8 cellular contexts compared by ENCODE assay signal in genomic region chr19:11481777-11482383, GRCh38. TPM values are rescaled to one million over a fixed set of nuclear protein-coding genes. Genes with fewer than 3 reads are reported as not detected.
DNase-seq lines count a peak whose midpoint lies in the region; ATAC-seq and TF ChIP-seq lines count a peak whose summit lies in the region.

No MANE protein-coding gene starts in this region.

- no peak overlapping the region for H4K91ac ChIP-seq in neuronal stem cell (ENCODE audit: low read depth, low read length, poor library complexity)

- POLR2A ChIA-PET in Panc1 (lab: Charles Lee) = no interaction called here

- WGBS in neuronal stem cell (ENCODE audit: extremely low coverage in 2 of 2, insufficient read length in 2 of 2, insufficient replicate concordance in 1 of 2), 2 donors = no CpG with 5 or more reads among the region's 45 CpGs
- 10% methylated on average over 8 of the region's 45 CpGs for WGBS in suprapubic skin

- TF ChIP-seq CTCF in Panc1 (IDR thresholded peaks at IDR 0.05) (no peak), fibroblast of villous mesenchyme (IDR thresholded peaks at IDR 0.05; ENCODE audit: insufficient read depth, low read depth, low read length) (no peak), suprapubic skin (IDR thresholded peaks at IDR 0.05) (no peak)

- no peak overlapping the region for H2BK5ac ChIP-seq in neuronal stem cell (ENCODE audit: low read length)

- no peaks in the 10 kb centered on the region for H3K9me3 Mint-ChIP-seq in activated T-cell treated with anti-CD3 and anti-CD28 coated beads, Interleukin-2, amount 50 U/mL, for 72 hours

- H3K9me3 ChIP-seq in Panc1 (ENCODE audit: control insufficient read depth, insufficient read depth, low read depth, low read length) (no peaks in the 10 kb centered on the region), neuronal stem cell (replicated peaks in 1 of 2; ENCODE audit: control insufficient read depth in 2 of 2, insufficient read depth in 1 of 2, low read depth in 1 of 2, low read length in 2 of 2) (peaks cover 0 to 4% of the 10 kb centered on the region in 2 donors), suprapubic skin (no peaks in the 10 kb centered on the region)

- H3K79me1 ChIP-seq in neuronal stem cell (ENCODE audit: low read depth, low read length) = no peaks in the 10 kb centered on the region

- peak overlapping the region; percentile 83 for H3K23ac ChIP-seq in neuronal stem cell (ENCODE audit: low read depth, low read length, poor library complexity)

- intact Hi-C loops in Panc1 (cut with micrococcal nuclease; ENCODE audit: unreplicated experiment) = no loop called here

- H4K8ac ChIP-seq in neuronal stem cell (ENCODE audit: low read depth, low read length) = no peak overlapping the region

- peaks cover 25% of the 10 kb centered on the region for H3K4me1 Mint-ChIP-seq in activated T-cell treated with anti-CD3 and anti-CD28 coated beads, Interleukin-2, amount 50 U/mL, for 72 hours (ENCODE audit: low read depth)

- peaks cover 1% of the 10 kb centered on the region in 2 donors for H3K36me3 Mint-ChIP-seq in activated T-cell treated with anti-CD3 and anti-CD28 coated beads, Interleukin-2, amount 50 U/mL, for 72 hours (ENCODE audit: insufficient read depth in 2 of 2)

- H3K4me2 ChIP-seq in neuronal stem cell (ENCODE audit: insufficient read depth, low read length, poor library complexity, severe bottlenecking) = peak overlapping the region; percentile 65

- no peak overlapping the region for H2AK5ac ChIP-seq in neuronal stem cell (ENCODE audit: low read depth, low read length)

- TF ChIP-seq RAD21 in Ishikawa (IDR thresholded peaks at IDR 0.05; ENCODE audit: low read depth) = no peak

- H3K4me3 ChIP-seq in Panc1 (ENCODE audit: low read depth in 2 of 2, low read length in 2 of 2) = peak overlapping the region; percentile 51 to 58
- peak overlapping the region; percentile 48 for H3K4me3 ChIP-seq in fibroblast of villous mesenchyme (ENCODE audit: low read depth, low read length)
- H3K4me3 ChIP-seq in neuronal stem cell (ENCODE audit: low read length in 2 of 2) = peak overlapping the region; percentile 42 to 45
- H3K4me3 ChIP-seq in suprapubic skin = peak overlapping the region; percentile 37

- peaks cover 24% of the 10 kb centered on the region for H3K27me3 Mint-ChIP-seq in activated T-cell treated with anti-CD3 and anti-CD28 coated beads, Interleukin-2, amount 50 U/mL, for 72 hours (ENCODE audit: low read depth)

- H3K14ac ChIP-seq in neuronal stem cell (ENCODE audit: low read length) = peak overlapping the region; percentile 6

- H3K27me3 ChIP-seq in Panc1 (ENCODE audit: control insufficient read depth, insufficient read depth, low read length) (no peaks in the 10 kb centered on the region), neuronal stem cell (ENCODE audit: control insufficient read depth in 3 of 3, insufficient read depth in 3 of 3, low read depth in 1 of 3, low read length in 3 of 3) (peaks cover 0 to 41% (median 16%) of the 10 kb centered on the region in 3 experiments), suprapubic skin (peaks cover 48% of the 10 kb centered on the region)

- peak overlapping the region; percentile 90 for H3K18ac ChIP-seq in neuronal stem cell (ENCODE audit: low read length)

- BruUV-seq in Panc1 (replicated peaks; lab: Mats Ljungman, UMichigan) = no TSS peak

- CTCF ChIA-PET in Panc1 (lab: Charles Lee) = interaction anchor here (0.8 to 1.3 kb wide), 3 partner anchors 99 to 107 kb away, joined by 5 to 10 read pairs (median 5); partner anchors contain the start of gene SWSAP1

- H3K36me3 ChIP-seq in Panc1 (ENCODE audit: control insufficient read depth, insufficient read depth, low read length) (no peaks in the 10 kb centered on the region), neuronal stem cell (replicated peaks in 1 of 2; ENCODE audit: control insufficient read depth in 2 of 2, insufficient read depth in 2 of 2, low read length in 2 of 2) (peaks cover 1 to 27% of the 10 kb centered on the region in 2 donors), suprapubic skin (peaks cover 16% of the 10 kb centered on the region)

- peak overlapping the region; percentile 91 for H2AFZ ChIP-seq in neuronal stem cell (ENCODE audit: low read length)

- H3K27ac ChIP-seq in Panc1 (ENCODE audit: low read length) (peak overlapping the region; percentile 51; the same call in 1 of the 2 replicates), neuronal stem cell (replicated peaks; ENCODE audit: low read length) (no peak overlapping the region), suprapubic skin (no peak overlapping the region)

- DNase-seq in COR-L47 (lab: John Stamatoyannopoulos, UW) (peak; percentile 97), Panc1 (ENCODE audit: low read depth, low spot score) (peak; percentile 53), fibroblast of villous mesenchyme (ENCODE audit: low read depth) (peak; percentile 86), neuronal stem cell (ENCODE audit: low spot score) (peak; percentile 63), suprapubic skin (ENCODE audit: low spot score in 2 of 2) (peak in 1 of 2 donors; percentile 73)
- peak; percentile 85 to 91 for DNase-seq in activated T-cell treated with anti-CD3 and anti-CD28 coated beads, Interleukin-2, amount 50 U/mL, for 72 hours

- ATAC-seq in GM21447 (IDR thresholded peaks at IDR 0.05; ENCODE audit: unreplicated experiment) = peak; percentile 62
- peak; percentile 94 for ATAC-seq in Panc1
- peak; percentile 87 to 88 for ATAC-seq in activated T-cell treated with anti-CD3 and anti-CD28 coated beads, Interleukin-2, amount 50 U/mL, for 72 hours (replicated peaks in 1 of 2)

- no peak overlapping the region for H2BK12ac ChIP-seq in neuronal stem cell (ENCODE audit: low read length)

- in situ Hi-C loops in Panc1 (cut with HindIII; ENCODE audit: low pct_unique_long_range_greater_than_20kb, low sequenced_read_pairs) = no loop called here

- H3K4ac ChIP-seq in neuronal stem cell (ENCODE audit: low read length) = no peak overlapping the region

- H3K27ac Mint-ChIP-seq in activated T-cell treated with anti-CD3 and anti-CD28 coated beads, Interleukin-2, amount 50 U/mL, for 72 hours = no peak overlapping the region

- TF ChIP-seq EP300 in Ishikawa (IDR thresholded peaks at IDR 0.05; ENCODE audit: borderline replicate concordance) = no peak
- TF ChIP-seq EP300 in suprapubic skin (IDR thresholded peaks at IDR 0.05) = no peak

- no peak overlapping the region for H2BK120ac ChIP-seq in neuronal stem cell (ENCODE audit: low read depth, low read length)

- H2BK15ac ChIP-seq in neuronal stem cell (ENCODE audit: low read length) = peak overlapping the region; percentile 33

- H3K4me1 ChIP-seq in Panc1 (ENCODE audit: control insufficient read depth, insufficient read depth, low read length) (no peaks in the 10 kb centered on the region), neuronal stem cell (ENCODE audit: control insufficient read depth in 2 of 2, insufficient read depth in 1 of 2, low read depth in 1 of 2, low read length in 2 of 2) (peaks cover 0 to 5% of the 10 kb centered on the region in 2 donors), suprapubic skin (peaks cover 44% of the 10 kb centered on the region)

- TF ChIP-seq POLR2A in suprapubic skin (IDR thresholded peaks at IDR 0.05) = no peak

- H3K4me3 Mint-ChIP-seq in activated T-cell treated with anti-CD3 and anti-CD28 coated beads, Interleukin-2, amount 50 U/mL, for 72 hours = peak overlapping the region; percentile 84 to 91

- peak overlapping the region; percentile 44 for H3K9ac ChIP-seq in neuronal stem cell (ENCODE audit: low read depth, low read length, poor library complexity)

TF ChIP-seq in Ishikawa, 13 proteins besides CTCF, POLR2A, EP300 and RAD21 (continues in another document):
- no peak for TF ChIP-seq NFIC (IDR thresholded peaks at IDR 0.05)
- no peak; the same call in 1 of the 2 replicates for TF ChIP-seq ZBTB7A (IDR thresholded peaks at IDR 0.05; ENCODE audit: low read depth)
- no peak for TF ChIP-seq CEBPB (IDR thresholded peaks at IDR 0.05)
- no peak for TF ChIP-seq EGR1 (IDR thresholded peaks at IDR 0.05)
- no peak; the same call in 1 of the 2 replicates for TF ChIP-seq TEAD4 (IDR thresholded peaks at IDR 0.05)

RNA-seq across cellular contexts. Expression of gene ELAVL3, which starts 1.0 kb away (rescaled TPM):
- total RNA-seq in Panc1 (2021; ENCODE audit: unreplicated experiment) (not detected), fibroblast of villous mesenchyme (not detected in 2 replicates), suprapubic skin (not detected)
- not detected for polyA plus RNA-seq in Panc1 (2012; ENCODE audit: insufficient read length)
- total RNA-seq in activated T-cell treated with anti-CD3 and anti-CD28 coated beads, Interleukin-2, amount 50 U/mL, for 72 hours = under 1 TPM in 1 of 2 donors, not detected in 1; 0.48 TPM
- polyA plus RNA-seq in neuronal stem cell (2013, experiment 1 of 2) = 0.98 TPM
- polyA plus RNA-seq in neuronal stem cell (2013, experiment 2 of 2) = 0.86 TPM

RNA-seq across cellular contexts. Expression of gene ZNF653, which starts 23.8 kb away (rescaled TPM):
- total RNA-seq in Panc1 (2021; ENCODE audit: unreplicated experiment) (10.4 TPM), fibroblast of villous mesenchyme (3.9 and 4.7 TPM in 2 replicates), suprapubic skin (10 to 100 TPM; 10.1 to 19.1 (median 11.8) TPM)
- polyA plus RNA-seq in Panc1 (2012; ENCODE audit: insufficient read length) = 15.8 TPM
- total RNA-seq in activated T-cell treated with anti-CD3 and anti-CD28 coated beads, Interleukin-2, amount 50 U/mL, for 72 hours = 10 to 100 TPM; 10.5 to 12.3 TPM
- polyA plus RNA-seq in neuronal stem cell (2013, experiment 1 of 2) = 8.3 TPM
- polyA plus RNA-seq in neuronal stem cell (2013, experiment 2 of 2) = 7.7 TPM

RNA-seq across cellular contexts. Expression of gene PRKCSH, which starts 46.4 kb away (rescaled TPM):
- total RNA-seq in Panc1 (2021; ENCODE audit: unreplicated experiment) = 399 TPM
- 413 TPM for polyA plus RNA-seq in Panc1 (2012; ENCODE audit: insufficient read length)
- 100 to 1,000 TPM; 253 to 266 TPM for total RNA-seq in activated T-cell treated with anti-CD3 and anti-CD28 coated beads, Interleukin-2, amount 50 U/mL, for 72 hours
- 85.5 and 93.1 TPM in 2 replicates for total RNA-seq in fibroblast of villous mesenchyme
- polyA plus RNA-seq in neuronal stem cell (2013, experiment 1 of 2) = 199 TPM
- polyA plus RNA-seq in neuronal stem cell (2013, experiment 2 of 2) = 201 TPM
- 100 to 1,000 TPM; 119 to 164 (median 124) TPM for total RNA-seq in suprapubic skin

RNA-seq across cellular contexts. Expression of gene ODAD3, which starts 47.0 kb away (rescaled TPM):
- 1.9 TPM for total RNA-seq in Panc1 (2021; ENCODE audit: unreplicated experiment)
- polyA plus RNA-seq in Panc1 (2012; ENCODE audit: insufficient read length) = 2.9 TPM
- total RNA-seq in activated T-cell treated with anti-CD3 and anti-CD28 coated beads, Interleukin-2, amount 50 U/mL, for 72 hours = under 1 TPM; 0.16 to 0.50 TPM
- total RNA-seq in fibroblast of villous mesenchyme = under 0.01 and 0.43 TPM in 2 replicates
- 0.91 TPM for polyA plus RNA-seq in neuronal stem cell (2013, experiment 1 of 2)
- polyA plus RNA-seq in neuronal stem cell (2013, experiment 2 of 2) = 1.2 TPM
- 1 to 10 TPM in 1 of 4 donors, under 1 TPM in 2, not detected in 1; 0.23 to 1.0 (median 0.48) TPM for total RNA-seq in suprapubic skin

RNA-seq across cellular contexts. Expression of gene ECSIT, which starts 47.1 kb away (rescaled TPM):
- total RNA-seq in Panc1 (2021; ENCODE audit: unreplicated experiment) = 39.4 TPM
- polyA plus RNA-seq in Panc1 (2012; ENCODE audit: insufficient read length) = 60.1 TPM
- total RNA-seq in activated T-cell treated with anti-CD3 and anti-CD28 coated beads, Interleukin-2, amount 50 U/mL, for 72 hours = 10 to 100 TPM; 35.7 to 44.0 TPM
- 22.9 and 27.4 TPM in 2 replicates for total RNA-seq in fibroblast of villous mesenchyme
- polyA plus RNA-seq in neuronal stem cell (2013, experiment 1 of 2) = 30.6 TPM
- 28.7 TPM for polyA plus RNA-seq in neuronal stem cell (2013, experiment 2 of 2)
- total RNA-seq in suprapubic skin = 10 to 100 TPM; 40.4 to 65.7 (median 57.8) TPM
